In the genomic region with DNA sequence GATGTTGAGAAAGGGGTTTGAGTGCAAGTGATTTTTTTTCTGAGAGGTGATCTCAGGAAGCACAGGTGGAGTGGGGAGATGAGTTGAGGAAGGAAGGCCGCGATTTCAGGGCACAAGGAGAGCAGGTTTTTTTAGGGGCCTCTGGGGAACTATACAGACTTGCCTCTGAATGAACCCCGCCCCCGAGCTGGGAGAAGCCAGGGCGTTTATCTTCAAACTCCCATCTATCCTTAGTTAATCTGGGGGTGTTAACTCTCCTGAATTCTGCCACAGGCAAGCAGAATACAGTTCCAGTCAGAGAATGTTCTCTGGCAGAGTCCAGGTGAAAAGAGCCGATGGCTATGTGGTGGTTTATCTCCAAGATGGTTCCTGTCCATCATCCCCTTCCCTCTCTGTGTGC, we compare ENCODE assay signal across 35 cellular contexts.
"Had no signal": no experiment of that assay in that cellular context is flagged by ENCODE, and none has a peak within 500 bp of the region (broad histone marks: within the 10 kb centered on the region; RNA-seq: fewer than 3 reads in every experiment).

No MANE protein-coding gene starts in this region.

- DNase-seq: Karpas-422, Kasumi-1, KBM-7, KG1, MG63, MM.1S, MV-4-11, NCI-H1048, NCI-H1092, NCI-H1105, NCI-H1105 treated with DMSO at 0.1 percent for 48 hours, NCI-H1417, NCI-H1417 treated with DMSO at 0.1 percent for 48 hours, NCI-H1436, NCI-H1436 treated with DMSO at 0.1 percent for 48 hours, NCI-H146, NCI-H1694, NCI-H1694 treated with DMSO at 0.1 percent for 48 hours, NCI-H187, NCI-H187 treated with DMSO at 0.1 percent for 48 hours, NCI-H1930, NCI-H2029, NCI-H2029 treated with DMSO at 0.1 percent for 48 hours, NCI-H2081, NCI-H2081 treated with DMSO at 0.1 percent for 48 hours, NCI-H2107, NCI-H2227 treated with DMSO at 0.1 percent for 48 hours, NCI-H226, NCI-H345, NCI-H446, NCI-H446 treated with DMSO at 0.1 percent for 48 hours, NCI-H510A, NCI-H510A treated with DMSO at 0.1 percent for 48 hours, NCI-H524, NCI-H524 treated with DMSO at 0.1 percent for 48 hours had no signal
